ENCODE assay signal across 23 cellular contexts in the genomic region with DNA sequence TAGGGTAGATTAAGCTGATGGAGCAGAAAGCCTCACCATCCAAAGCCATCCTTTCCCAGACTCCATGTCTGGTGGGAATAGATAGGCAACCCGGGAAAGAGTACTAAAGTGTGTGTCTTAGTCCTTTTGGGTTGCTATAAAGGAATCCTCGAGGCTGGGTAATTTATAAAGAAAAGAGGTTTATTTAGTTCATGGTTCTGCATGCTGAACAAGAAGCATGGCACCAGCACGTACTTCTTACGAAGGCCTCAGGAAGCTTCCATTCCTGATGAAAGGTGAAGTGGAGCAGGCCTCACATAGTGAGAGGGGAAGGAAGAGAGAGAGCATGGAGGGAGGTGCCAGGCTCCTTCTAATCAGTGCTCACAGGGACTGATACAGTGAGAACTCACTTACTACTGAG. TPM values are rescaled to one million over a fixed set of nuclear protein-coding genes. Genes with fewer than 3 reads are reported as not detected.
A peak's percentile ranks its signal among the peaks of the same experiment; 100 is the strongest.
DNase-seq lines count a peak whose midpoint lies in the region; ATAC-seq, FAIRE-seq and TF ChIP-seq lines count a peak whose summit lies in the region.
"Had no signal": no experiment of that assay in that cellular context is flagged by ENCODE, and none has a peak within 500 bp of the region (broad histone marks: within the 10 kb centered on the region; RNA-seq: fewer than 3 reads in every experiment).

No MANE protein-coding gene starts in this region.

- no peak for TF ChIP-seq RAD21 in K562 (CRISPR knock-in tag; conservative IDR thresholded peaks at IDR 0.05 in 1 of 2, IDR thresholded peaks at IDR 0.05 in 1 of 2)

- no peaks in the 10 kb centered on the region for H3K9me3 Mint-ChIP-seq in activated CD8-positive, alpha-beta memory T cell treated with anti-CD3 and anti-CD28 coated beads, Interleukin-2, amount 10 ng/mL, durations not matched to agents 7 days and 5 days (ENCODE audit: low read depth)
- H3K9me3 Mint-ChIP-seq: CD4-positive, alpha-beta memory T cell; H9 had no signal

- H3K4me3 Mint-ChIP-seq in activated CD8-positive, alpha-beta memory T cell treated with anti-CD3 and anti-CD28 coated beads, Interleukin-2, amount 10 ng/mL, durations not matched to agents 7 days and 5 days: no peak overlapping the region
- H3K4me3 Mint-ChIP-seq: CD4-positive, alpha-beta memory T cell; H9 had no signal

- no peaks in the 10 kb centered on the region for H3K9me1 ChIP-seq in K562 (ENCODE audit: control insufficient read depth, insufficient read depth, low read length)

- BruUV-seq in K562 (replicated peaks; lab: Mats Ljungman, UMichigan): no TSS peak

- H3K36me3 ChIP-seq in K562 (ENCODE audit: control insufficient read depth, insufficient read depth, low read length): no peaks in the 10 kb centered on the region
- H3K36me3 ChIP-seq in hepatocyte (replicated peaks; ENCODE audit: insufficient read depth, low read depth): no peaks in the 10 kb centered on the region
- no peaks in the 10 kb centered on the region for H3K36me3 ChIP-seq in WERI-Rb-1

- CTCF ChIA-PET in activated CD8-positive, alpha-beta memory T cell treated with anti-CD3 and anti-CD28 coated beads, Interleukin-2, amount 10 ng/mL, durations not matched to agents 7 days and 5 days (lab: Charles Lee): interaction anchor here (2.2 kb wide), 1 partner anchor 127 kb away, joined by 7 read pairs; no protein-coding TSS in a partner anchor
- CTCF ChIA-PET in K562 (lab: Yijun Ruan, JAX; ENCODE audit: low intra/inter-chr PET ratio): no interaction called here

- no peak for ATAC-seq in activated CD8-positive, alpha-beta memory T cell treated with anti-CD3 and anti-CD28 coated beads, Interleukin-2, amount 10 ng/mL, durations not matched to agents 7 days and 5 days
- ATAC-seq in K562: no peak
- ATAC-seq: A549, HCT116 had no signal

- no peaks in the 10 kb centered on the region for H3K36me3 Mint-ChIP-seq in activated CD8-positive, alpha-beta memory T cell treated with anti-CD3 and anti-CD28 coated beads, Interleukin-2, amount 10 ng/mL, durations not matched to agents 7 days and 5 days
- H3K36me3 Mint-ChIP-seq: CD4-positive, alpha-beta memory T cell had no signal

- TF ChIP-seq EP300 in K562 (IDR thresholded peaks at IDR 0.05; ENCODE audit: low read length): no peak

- in situ Hi-C loops in K562 (cut with MboI): no loop called here

- intact Hi-C loops in K562 (cut with micrococcal nuclease): no loop called here

- H3K4me1 Mint-ChIP-seq in activated CD8-positive, alpha-beta memory T cell treated with anti-CD3 and anti-CD28 coated beads, Interleukin-2, amount 10 ng/mL, durations not matched to agents 7 days and 5 days: peaks cover 13% of the 10 kb centered on the region

- H3K9me3 ChIP-seq in K562 (replicated peaks; ENCODE audit: control insufficient read depth, insufficient read depth, low read depth, low read length) (no peaks in the 10 kb centered on the region), hepatocyte (ENCODE audit: low read depth) (no peaks in the 10 kb centered on the region), WERI-Rb-1 (ENCODE audit: severe bottlenecking) (no peaks in the 10 kb centered on the region)
- H3K9me3 ChIP-seq: A549 had no signal

- H3K4me1 ChIP-seq in K562 (replicated peaks in 1 of 2; ENCODE audit: control insufficient read depth in 2 of 2, insufficient read depth in 2 of 2, low read length in 2 of 2): no peaks in the 10 kb centered on the region
- peaks cover 9% of the 10 kb centered on the region for H3K4me1 ChIP-seq in hepatocyte (ENCODE audit: insufficient read depth)
- H3K4me1 ChIP-seq: A549 had no signal

- no peak for TF ChIP-seq CTCF in K562 (IDR thresholded peaks at IDR 0.05 in 2 of 3, conservative IDR thresholded peaks at IDR 0.05 in 1 of 3; ENCODE audit: insufficient read depth in 2 of 3, low read depth in 1 of 3, low read length in 3 of 3)
- no peak for TF ChIP-seq CTCF in hepatocyte (IDR thresholded peaks at IDR 0.05; ENCODE audit: poor library complexity)
- no peak for TF ChIP-seq CTCF in WERI-Rb-1 (IDR thresholded peaks at IDR 0.05; ENCODE audit: low read depth, low read length)

- FAIRE-seq in GM12891 (lab: Jason Lieb, UNC): peak; percentile 56
- FAIRE-seq in K562 (lab: Jason Lieb, UNC): no peak
- FAIRE-seq: A549, G401.6, GM19239 had no signal

- H2AFZ ChIP-seq in K562 (ENCODE audit: low read depth, low read length): no peak overlapping the region
- H2AFZ ChIP-seq in hepatocyte: no peak overlapping the region
- H2AFZ ChIP-seq: GM23248 had no signal

- no peak overlapping the region for H3K9ac ChIP-seq in K562 (ENCODE audit: insufficient read depth in 1 of 2, low read depth in 2 of 2, low read length in 2 of 2)
- H3K9ac ChIP-seq: GM23248 had no signal

- TF ChIP-seq POLR2A in GM12891 (IDR thresholded peaks at IDR 0.05; ENCODE audit: low read depth, low read length) (no peak), K562 (conservative IDR thresholded peaks at IDR 0.05) (no peak)

- no peaks in the 10 kb centered on the region for H4K20me1 ChIP-seq in K562 (replicated peaks; ENCODE audit: control insufficient read depth, insufficient read depth, low read length)
- no peaks in the 10 kb centered on the region for H4K20me1 ChIP-seq in hepatocyte (ENCODE audit: insufficient read depth, poor library complexity, severe bottlenecking)

- H3K4me2 ChIP-seq in K562 (ENCODE audit: insufficient read depth, low read length) (no peak overlapping the region), hepatocyte (no peak overlapping the region)
- H3K4me2 ChIP-seq: A549 had no signal

- WGBS in K562 (ENCODE audit: insufficient coverage, low coverage, missing lambda C conversion rate): 0% methylated on average over 4 of the region's 4 CpGs
- WGBS in hepatocyte (ENCODE audit: low lambda C conversion rate, missing lambda C conversion rate): 97% methylated on average over 4 of the region's 4 CpGs

- H3K27me3 Mint-ChIP-seq in activated CD8-positive, alpha-beta memory T cell treated with anti-CD3 and anti-CD28 coated beads, Interleukin-2, amount 10 ng/mL, durations not matched to agents 7 days and 5 days: peaks cover 21% of the 10 kb centered on the region
- H3K27me3 Mint-ChIP-seq: CD4-positive, alpha-beta memory T cell had no signal

- H3K27ac ChIP-seq in K562 (ENCODE audit: extremely low read depth, low read depth, low read length) (no peak overlapping the region), hepatocyte (peak overlapping the region; percentile 46), WERI-Rb-1 (no peak overlapping the region)
- H3K27ac ChIP-seq: A549, GM23248 had no signal

- POLR2A ChIA-PET in K562 (lab: Yijun Ruan, JAX): interaction anchor here (0.7 to 2.0 kb wide), 2 partner anchors 12 to 279 kb away, joined by 3 to 7 read pairs; partner anchors contain the start of gene RSPH1

- peak; percentile 21 for DNase-seq in activated CD8-positive, alpha-beta memory T cell treated with anti-CD3 and anti-CD28 coated beads, Interleukin-2, amount 10 ng/mL, durations not matched to agents 7 days and 5 days
- DNase-seq in activated CD8-positive, alpha-beta memory T cell treated with anti-CD3 and anti-CD28 coated beads for 24 hours: no peak
- DNase-seq in GM12891 (ENCODE audit: insufficient read length, low spot score) (no peak), K562 (ENCODE audit: extremely low read depth in 1 of 4, low spot score in 3 of 4) (no peak), hepatocyte (ENCODE audit: low spot score) (no peak), WERI-Rb-1 (no peak), putamen (ENCODE audit: low spot score) (no peak)
- no peak for DNase-seq in activated CD4-positive, alpha-beta T cell treated with anti-CD3 and anti-CD28 coated beads for 4 hours
- DNase-seq: 8988T; ACHN; AML-193; C1 segment of cervical spinal cord; CD4-positive, alpha-beta memory T cell; COR-L47; DMS153; DND-41; GM23248; H9 had no signal

- no peak overlapping the region for H3K4me3 ChIP-seq in K562
- no peak overlapping the region for H3K4me3 ChIP-seq in hepatocyte
- H3K4me3 ChIP-seq in WERI-Rb-1 (ENCODE audit: low read depth, low read length): no peak overlapping the region
- H3K4me3 ChIP-seq: A549, GM23248 had no signal

- H3K79me2 ChIP-seq in K562 (ENCODE audit: control insufficient read depth, insufficient read depth, low read length): no peaks in the 10 kb centered on the region
- no peaks in the 10 kb centered on the region for H3K79me2 ChIP-seq in hepatocyte

- no peaks in the 10 kb centered on the region for H3K9me2 ChIP-seq in hepatocyte (replicated peaks; ENCODE audit: insufficient read depth)

- H3K27me3 ChIP-seq in K562 (ENCODE audit: control insufficient read depth in 2 of 2, insufficient read depth in 2 of 2, low read length in 2 of 2): peaks cover 11 to 13% of the 10 kb centered on the region in 2 experiments; a peak in 4 of 5 replicates
- no peaks in the 10 kb centered on the region for H3K27me3 ChIP-seq in hepatocyte
- peaks cover 1% of the 10 kb centered on the region for H3K27me3 ChIP-seq in WERI-Rb-1 (ENCODE audit: insufficient read depth, low read depth, severe bottlenecking)

- no peak overlapping the region for H3K27ac Mint-ChIP-seq in activated CD8-positive, alpha-beta memory T cell treated with anti-CD3 and anti-CD28 coated beads, Interleukin-2, amount 10 ng/mL, durations not matched to agents 7 days and 5 days
- H3K27ac Mint-ChIP-seq: CD4-positive, alpha-beta memory T cell had no signal

RNA-seq across cellular contexts. Expression of gene SLC37A1, which starts 6.2 kb away (rescaled TPM):
- total RNA-seq in activated CD8-positive, alpha-beta memory T cell treated with anti-CD3 and anti-CD28 coated beads, Interleukin-2, amount 10 ng/mL, durations not matched to agents 7 days and 5 days: 10 to 100 TPM; 14.0 to 14.8 TPM
- polyA plus RNA-seq in GM12891 (2012; ENCODE audit: low read depth, missing spikeins): 14.0 TPM
- 4.6 and 9.1 TPM in 2 replicates for total RNA-seq in K562 (2011; cell fraction: chromatin; rRNA removed; ENCODE audit: low replicate concordance)
- 5.5 and 5.9 TPM in 2 replicates for total RNA-seq in K562 (2011; cell fraction: nucleolus; rRNA removed)
- total RNA-seq in K562 (2011; cell fraction: nucleoplasm; rRNA removed): 5.6 and 6.5 TPM in 2 replicates
- total RNA-seq in K562 (2014; rRNA removed) (0.33 and 1.4 TPM in 2 replicates), K562 (2014; rRNA removed; fragmentation: Illumina TruSeq; extraction: Trizol) (0.10 and 0.15 TPM in 2 replicates), K562 (2015; rRNA removed; fragmentation: Illumina TruSeq; extraction: Trizol) (0.40 and 0.79 TPM in 2 replicates), K562 (2021) (0.40 and 0.60 TPM in 2 replicates), hepatocyte (13.1 and 17.9 TPM in 2 replicates)
- polyA plus RNA-seq in K562 (2011; rRNA removed) (3.4 and 4.5 TPM in 2 replicates), K562 (2014; fragmentation: Illumina TruSeq; extraction: Trizol) (0.45 and 0.65 TPM in 2 replicates), K562 (2014; fragmentation: Nextera tagmentation; extraction: Ambion mirVana) (under 1 TPM; 0.06 to 0.20 TPM), K562 (2014; rRNA removed) (0.09 and 0.24 TPM in 2 replicates), hepatocyte (18.5 and 26.9 TPM in 2 replicates)
- 2.8 and 3.2 TPM in 2 replicates for polyA plus RNA-seq in K562 (2011; cell fraction: cytosol; rRNA removed)
- 10.8 and 11.2 TPM in 2 replicates for polyA plus RNA-seq in K562 (2011; cell fraction: nucleus; rRNA removed)
- 0.43 and 1.8 TPM in 2 replicates for polyA plus RNA-seq in K562 (2012)
- 3.8 and 6.7 TPM in 2 replicates for polyA minus RNA-seq in K562 (2011; rRNA and poly(A)+ RNA removed)
- polyA minus RNA-seq in K562 (2011; cell fraction: cytosol; rRNA and poly(A)+ RNA removed): 2.5 and 2.6 TPM in 2 replicates
- polyA minus RNA-seq in K562 (2011; cell fraction: nucleus; rRNA and poly(A)+ RNA removed): 8.3 and 11.8 TPM in 2 replicates
- total RNA-seq: GM23248 had no signal
- polyA plus RNA-seq: GM23248 had no signal

RNA-seq across cellular contexts. Expression of gene RSPH1, which starts 11.4 kb away (rescaled TPM):
- total RNA-seq in activated CD8-positive, alpha-beta memory T cell treated with anti-CD3 and anti-CD28 coated beads, Interleukin-2, amount 10 ng/mL, durations not matched to agents 7 days and 5 days: not detected
- polyA plus RNA-seq in GM12891 (2012; ENCODE audit: low read depth, missing spikeins): 2.6 TPM
- total RNA-seq in K562 (2011; cell fraction: chromatin; rRNA removed; ENCODE audit: low replicate concordance): 0.16 TPM in 1 of 2 replicates, not detected in the other
- total RNA-seq in K562 (2011; cell fraction: nucleolus; rRNA removed): not detected in 2 replicates
- total RNA-seq in K562 (2011; cell fraction: nucleoplasm; rRNA removed): 0.15 TPM in 1 of 2 replicates, not detected in the other
- total RNA-seq in K562 (2014; rRNA removed) (not detected in 2 replicates), K562 (2014; rRNA removed; fragmentation: Illumina TruSeq; extraction: Trizol) (not detected in 2 replicates), K562 (2015; rRNA removed; fragmentation: Illumina TruSeq; extraction: Trizol) (not detected in 2 replicates), K562 (2021) (not detected in 2 replicates), hepatocyte (0.60 and 1.3 TPM in 2 replicates)
- polyA plus RNA-seq in K562 (2011; rRNA removed) (0.17 TPM in 1 of 2 replicates, not detected in the other), K562 (2014; fragmentation: Illumina TruSeq; extraction: Trizol) (not detected in 2 replicates), K562 (2014; fragmentation: Nextera tagmentation; extraction: Ambion mirVana) (not detected), K562 (2014; rRNA removed) (not detected in 2 replicates), hepatocyte (1.8 and 3.0 TPM in 2 replicates)
- 0.01 TPM in 1 of 2 replicates, not detected in the other for polyA plus RNA-seq in K562 (2011; cell fraction: cytosol; rRNA removed)
- 0.07 TPM in 1 of 2 replicates, not detected in the other for polyA plus RNA-seq in K562 (2011; cell fraction: nucleus; rRNA removed)
- polyA plus RNA-seq in K562 (2012): 0.18 TPM in 1 of 2 replicates, not detected in the other
- 0.07 TPM in 1 of 2 replicates, not detected in the other for polyA minus RNA-seq in K562 (2011; rRNA and poly(A)+ RNA removed)
- polyA minus RNA-seq in K562 (2011; cell fraction: cytosol; rRNA and poly(A)+ RNA removed): not detected in 2 replicates
- not detected in 2 replicates for polyA minus RNA-seq in K562 (2011; cell fraction: nucleus; rRNA and poly(A)+ RNA removed)
- total RNA-seq: CD4-positive, alpha-beta memory T cell; H4 had no signal
- polyA plus RNA-seq: CD4-positive, alpha-beta memory T cell; GM23248 had no signal
